28 cellular contexts compared by ENCODE assay signal in genomic region chr3:66586853-66587252, GRCh38.
"Had no signal": no experiment of that assay in that cellular context is flagged by ENCODE, and none has a peak within 500 bp of the region (broad histone marks: within the 10 kb centered on the region; RNA-seq: fewer than 3 reads in every experiment).

No MANE protein-coding gene starts in this region.

- H3K4me3 ChIP-seq: neural progenitor cell, ovary, psoas muscle, skin epidermis, smooth muscle cell, spleen, suprapubic skin, testis, tibial artery, transverse colon, upper lobe of right lung, uterus had no signal

- H3K79me2 ChIP-seq: parathyroid adenoma had no signal

- H3K9me3 ChIP-seq: ovary, psoas muscle, spleen, suprapubic skin, testis, tibial artery, transverse colon, upper lobe of right lung, uterus had no signal

- H3K27ac ChIP-seq: neural progenitor cell, ovary, parathyroid adenoma, psoas muscle, skin epidermis, spleen, suprapubic skin, testis, tibial artery, transverse colon, upper lobe of right lung, uterus had no signal

- DNase-seq: natural killer cell; occipital lobe; ovary; posterior cingulate gyrus; psoas muscle; right cardiac atrium; spleen; stimulated activated CD4-positive, alpha-beta T cell treated with anti-CD3 and anti-CD28 coated beads, Interleukin-12 subunit alpha, Interleukin-12 subunit beta, amount 100 ng/mL, for 4 hours; stimulated activated CD4-positive, alpha-beta T cell treated with anti-CD3 and anti-CD28 coated beads, Interleukin-1b, Interleukin-23, amount 100 ng/mL, for 48 hours; stimulated activated CD4-positive, alpha-beta T cell treated with anti-CD3 and anti-CD28 coated beads, Interleukin-4, amount 100 ng/mL, for 1 hour; stimulated activated CD4-positive, alpha-beta T cell treated with anti-CD3 and anti-CD28 coated beads, Interleukin-4, amount 100 ng/mL, for 4 hours; stimulated activated CD8-positive, alpha-beta memory T cell treated with anti-CD3 and anti-CD28 coated beads, Interleukin-4, amount 100 ng/mL, for 48 hours; stimulated activated naive CD4-positive, alpha-beta T cell; stimulated activated naive CD8-positive, alpha-beta T cell treated with anti-CD3 and anti-CD28 coated beads, Interleukin-15, amount 100 ng/mL, for 72 hours; stimulated activated naive CD8-positive, alpha-beta T cell treated with anti-CD3 and anti-CD28 coated beads, Interleukin-15, Interleukin-2, amounts not matched to agents 100 U/mL and 50 U/mL, for 24 hours; substantia nigra; testis; tibial artery; transverse colon; upper lobe of right lung; uterus had no signal

- H3K4me1 ChIP-seq: parathyroid adenoma, psoas muscle, testis, transverse colon, upper lobe of right lung, uterus had no signal

- H3K4me2 ChIP-seq: neural progenitor cell, smooth muscle cell had no signal

- H3K27me3 ChIP-seq: neural progenitor cell, ovary, suprapubic skin, testis, tibial artery, transverse colon, upper lobe of right lung, uterus had no signal

- H3K9ac ChIP-seq: neural progenitor cell, parathyroid adenoma had no signal

- ATAC-seq: natural killer cell; psoas muscle; right cardiac atrium; sciatic nerve; stimulated activated memory B cell treated with anti-CD40 and anti-IgM and Interleukin-4, amounts not matched to agents 10 μg/mL and 1 μg/mL and 100 μg/mL, for 72 hours; stimulated activated naive CD8-positive, alpha-beta T cell treated with anti-CD3 and anti-CD28 coated beads, Interleukin-15, amount 100 ng/mL, for 72 hours; stimulated activated naive CD8-positive, alpha-beta T cell treated with anti-CD3 and anti-CD28 coated beads, Interleukin-15, Interleukin-2, amounts not matched to agents 100 U/mL and 50 U/mL, for 24 hours; upper lobe of right lung had no signal

- H3K36me3 ChIP-seq: neural progenitor cell, ovary, spleen, suprapubic skin, tibial artery, transverse colon, upper lobe of right lung, uterus had no signal

- H2AFZ ChIP-seq: neural progenitor cell, parathyroid adenoma had no signal
